8 cellular contexts compared by ENCODE assay signal in the genomic region with DNA sequence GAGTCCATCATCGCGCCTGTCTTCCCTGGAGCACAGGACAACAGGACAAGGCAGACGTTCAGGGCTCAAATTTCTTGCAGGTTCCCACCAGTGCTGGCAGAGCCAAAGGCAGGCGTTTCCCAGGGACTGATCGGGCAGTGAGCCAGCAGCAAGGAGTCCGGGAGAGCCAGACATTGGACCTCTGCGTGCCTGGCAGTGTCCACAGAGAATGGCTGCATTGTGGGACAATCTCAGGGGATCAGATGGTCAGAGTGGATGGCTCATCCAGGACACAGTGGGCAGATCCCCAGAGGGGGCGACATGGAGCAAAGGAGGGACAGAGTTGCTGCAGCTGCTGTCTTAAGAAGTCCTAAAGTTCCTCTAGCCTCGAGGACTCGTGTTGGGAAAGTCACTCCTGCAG. TPM values are rescaled to one million over a fixed set of nuclear protein-coding genes. Genes with fewer than 3 reads are reported as not detected.
DNase-seq lines count a peak whose midpoint lies in the region; TF ChIP-seq lines count a peak whose summit lies in the region.
"Had no signal": no experiment of that assay in that cellular context is flagged by ENCODE, and none has a peak within 500 bp of the region (broad histone marks: within the 10 kb centered on the region; RNA-seq: fewer than 3 reads in every experiment).

No MANE protein-coding gene starts in this region.

- in situ Hi-C loops in KBM-7 (cut with MboI; ENCODE audit: low pct_unique_long_range_greater_than_20kb, low sequenced_read_pairs) = no loop called here

- H3K4me3 ChIP-seq in WI38 (ENCODE audit: low read depth, low read length) (no peak overlapping the region), fibroblast of pulmonary artery (replicated peaks; ENCODE audit: low read depth, low read length) (no peak overlapping the region)

- peak; percentile 57 for TF ChIP-seq CTCF in WI38 (IDR thresholded peaks at IDR 0.05; ENCODE audit: low read depth, low read length)
- peak; percentile 64 for TF ChIP-seq CTCF in fibroblast of pulmonary artery (IDR thresholded peaks at IDR 0.05; ENCODE audit: low read length, missing control alignments)

- DNase-seq in DMS153 treated with DMSO at 0.1 percent for 48 hours (lab: John Stamatoyannopoulos, UW; ENCODE audit: unreplicated experiment) (peak; percentile 56), KBM-7 (peak; percentile 45), fibroblast of pulmonary artery (ENCODE audit: low read depth) (peak; percentile 59), occipital lobe (lab: John Stamatoyannopoulos, UW) (peak; percentile 81), NCI-H1048 (lab: John Stamatoyannopoulos, UW) (no peak), NCI-H2081 treated with DMSO at 0.1 percent for 48 hours (lab: John Stamatoyannopoulos, UW) (no peak)

RNA-seq across cellular contexts. Expression of a gene that starts 4.6 kb away (rescaled TPM):
- total RNA-seq in occipital lobe = 1.1 TPM

RNA-seq across cellular contexts. Expression of a gene that starts 11.4 kb away (rescaled TPM):
- total RNA-seq in occipital lobe = 0.47 TPM
- total RNA-seq: activated CD8-positive, alpha-beta memory T cell treated with anti-CD3 and anti-CD28 coated beads for 36 hours had no signal

RNA-seq across cellular contexts. Expression of a gene that starts 46.5 kb away (rescaled TPM):
- 16.2 TPM for total RNA-seq in occipital lobe

Comparison
In these comparisons a context has a peak if more than half of its experiments do, and no peak if none do; other contexts are left out.
1. DNase-seq: peak in DMS153 treated with DMSO at 0.1 percent for 48 hours (single experiment), KBM-7 (single experiment), fibroblast of pulmonary artery (single experiment) and occipital lobe (single experiment); none in NCI-H1048 (single experiment) and NCI-H2081 treated with DMSO at 0.1 percent for 48 hours (single experiment).